11 cellular contexts compared by ENCODE assay signal in the genomic region with DNA sequence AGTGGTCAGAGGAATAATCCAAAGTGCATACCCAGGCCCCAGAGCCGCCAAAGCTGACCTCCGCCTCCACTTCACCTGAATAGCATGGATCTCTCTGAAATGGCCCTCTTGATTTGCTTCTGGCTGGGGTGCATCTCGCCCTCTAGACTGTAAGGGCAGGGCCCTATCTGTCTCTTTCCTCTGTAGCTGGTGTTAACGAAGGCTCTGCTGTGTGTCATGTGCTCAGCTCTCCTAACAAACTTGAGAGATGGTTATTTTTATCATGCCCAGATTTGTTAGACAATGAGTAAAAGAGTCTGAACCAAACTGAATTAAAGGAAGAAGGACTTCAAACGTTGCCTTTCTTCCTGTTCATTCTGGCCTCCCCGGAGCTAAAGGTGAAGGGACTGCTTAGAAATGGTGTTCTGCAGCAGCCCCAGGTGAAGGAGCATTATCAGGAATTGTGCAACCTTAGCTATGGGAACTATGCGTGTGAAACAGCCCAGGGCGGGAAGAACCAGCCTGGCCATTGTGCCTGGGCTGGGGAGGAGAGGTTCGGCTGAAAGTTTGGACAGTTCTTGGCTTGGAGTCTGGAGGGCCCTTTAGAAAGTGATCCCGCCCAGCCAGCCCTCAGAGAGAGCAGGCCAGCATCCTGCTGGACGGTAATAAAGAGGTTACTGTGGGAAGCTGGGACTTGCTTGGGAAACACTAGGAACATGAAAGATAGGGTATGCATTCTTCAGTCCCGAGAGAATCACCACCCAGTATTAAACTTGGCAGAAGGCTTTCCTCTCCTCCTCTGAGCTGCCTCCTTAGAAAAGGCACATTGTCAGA.
DNase-seq lines count a peak whose midpoint lies in the region; ATAC-seq and TF ChIP-seq lines count a peak whose summit lies in the region.
"Had no signal": no experiment of that assay in that cellular context is flagged by ENCODE, and none has a peak within 500 bp of the region (broad histone marks: within the 10 kb centered on the region; RNA-seq: fewer than 3 reads in every experiment).

No MANE protein-coding gene starts in this region.

- intact Hi-C loops in activated CD8-positive, alpha-beta T cell treated with anti-CD3 and anti-CD28 coated beads for 36 hours (cut with micrococcal nuclease): no loop called here

- H2AFZ ChIP-seq in osteoblast (ENCODE audit: low read length): no peak overlapping the region

- H3K27ac ChIP-seq in osteoblast (ENCODE audit: low read depth, low read length): peak overlapping the region; percentile 71
- H3K27ac ChIP-seq: brain microvascular endothelial cell had no signal

- no peaks in the 10 kb centered on the region for H3K36me3 Mint-ChIP-seq in activated CD8-positive, alpha-beta T cell treated with anti-CD3 and anti-CD28 coated beads for 36 hours (ENCODE audit: low read depth)

- in situ Hi-C loops in SK-MEL-5 (cut with HindIII; ENCODE audit: low pct_unique_long_range_greater_than_20kb, low sequenced_read_pairs): no loop called here

- peaks cover 32% of the 10 kb centered on the region for H3K4me1 ChIP-seq in osteoblast (ENCODE audit: insufficient read depth, low read length)

- H3K9me3 ChIP-seq in osteoblast (ENCODE audit: low read depth, low read length): no peaks in the 10 kb centered on the region

- no peaks in the 10 kb centered on the region for H3K79me2 ChIP-seq in osteoblast (ENCODE audit: insufficient read depth, low read length)

- no peak for ATAC-seq in HG02610 (IDR thresholded peaks at IDR 0.05; ENCODE audit: unreplicated experiment)
- no peak for ATAC-seq in HG02571 (IDR thresholded peaks at IDR 0.05; ENCODE audit: unreplicated experiment)
- ATAC-seq in activated CD8-positive, alpha-beta T cell treated with anti-CD3 and anti-CD28 coated beads for 36 hours: no peak

- POLR2A ChIA-PET in activated CD8-positive, alpha-beta T cell treated with anti-CD3 and anti-CD28 coated beads for 36 hours (lab: Charles Lee): no interaction called here

- H3K27me3 Mint-ChIP-seq in activated CD8-positive, alpha-beta T cell treated with anti-CD3 and anti-CD28 coated beads for 36 hours: peaks cover 1% of the 10 kb centered on the region
- H3K27me3 Mint-ChIP-seq: activated CD4-positive, alpha-beta T cell treated with anti-CD3 and anti-CD28 coated beads, Interleukin-2, amount 10 ng/mL, durations not matched to agents 7 days and 5 days had no signal

- H3K4me3 ChIP-seq in fibroblast of the aortic adventitia (ENCODE audit: low read depth, low read length) (no peak overlapping the region), osteoblast (ENCODE audit: insufficient read depth, low read length) (peak overlapping the region; percentile 36)

- TF ChIP-seq CTCF in fibroblast of the aortic adventitia (IDR thresholded peaks at IDR 0.05; ENCODE audit: insufficient read depth, low read length) (no peak), osteoblast (IDR thresholded peaks at IDR 0.05; ENCODE audit: extremely low read depth, low read depth, low read length) (no peak)
- TF ChIP-seq CTCF in activated CD8-positive, alpha-beta T cell treated with anti-CD3 and anti-CD28 coated beads for 36 hours (IDR thresholded peaks at IDR 0.05): no peak

- no peaks in the 10 kb centered on the region for H3K4me1 Mint-ChIP-seq in activated CD8-positive, alpha-beta T cell treated with anti-CD3 and anti-CD28 coated beads for 36 hours (ENCODE audit: low read depth)
- H3K4me1 Mint-ChIP-seq: activated CD4-positive, alpha-beta T cell treated with anti-CD3 and anti-CD28 coated beads, Interleukin-2, amount 10 ng/mL, durations not matched to agents 7 days and 5 days had no signal

- H4K20me1 ChIP-seq in osteoblast (ENCODE audit: insufficient read depth, low read length): no peaks in the 10 kb centered on the region

- no peaks in the 10 kb centered on the region for H3K27me3 ChIP-seq in osteoblast (ENCODE audit: insufficient read depth, low read length)
- H3K27me3 ChIP-seq: brain microvascular endothelial cell had no signal

- H3K9me3 Mint-ChIP-seq in activated CD8-positive, alpha-beta T cell treated with anti-CD3 and anti-CD28 coated beads for 36 hours: no peaks in the 10 kb centered on the region
- H3K9me3 Mint-ChIP-seq: activated CD4-positive, alpha-beta T cell treated with anti-CD3 and anti-CD28 coated beads, Interleukin-2, amount 10 ng/mL, durations not matched to agents 7 days and 5 days had no signal

- H3K4me3 Mint-ChIP-seq in activated CD8-positive, alpha-beta T cell treated with anti-CD3 and anti-CD28 coated beads for 36 hours: no peak overlapping the region
- H3K4me3 Mint-ChIP-seq: activated CD4-positive, alpha-beta T cell treated with anti-CD3 and anti-CD28 coated beads, Interleukin-2, amount 10 ng/mL, durations not matched to agents 7 days and 5 days had no signal

- no peak overlapping the region for H3K27ac Mint-ChIP-seq in activated CD8-positive, alpha-beta T cell treated with anti-CD3 and anti-CD28 coated beads for 36 hours
- H3K27ac Mint-ChIP-seq: activated CD4-positive, alpha-beta T cell treated with anti-CD3 and anti-CD28 coated beads, Interleukin-2, amount 10 ng/mL, durations not matched to agents 7 days and 5 days had no signal

- peak overlapping the region; percentile 76 for H3K4me2 ChIP-seq in osteoblast (ENCODE audit: insufficient read depth, low read length)

- CTCF ChIA-PET in activated CD8-positive, alpha-beta T cell treated with anti-CD3 and anti-CD28 coated beads for 36 hours (lab: Charles Lee): no interaction called here

- DNase-seq in Daoy (ENCODE audit: low read depth) (peak; percentile 46), SK-MEL-5 (ENCODE audit: low read depth, low spot score) (peak; percentile 73), fibroblast of the aortic adventitia (ENCODE audit: low read depth) (peak; percentile 49), osteoblast (ENCODE audit: insufficient read length, low spot score, missing footprints) (no peak), NCI-H187 (lab: John Stamatoyannopoulos, UW) (no peak)
- no peak for DNase-seq in activated CD8-positive, alpha-beta T cell treated with anti-CD3 and anti-CD28 coated beads for 36 hours
- DNase-seq: activated CD4-positive, alpha-beta T cell treated with anti-CD3 and anti-CD28 coated beads, Interleukin-2, amount 10 ng/mL, durations not matched to agents 7 days and 5 days; stimulated activated naive CD4-positive, alpha-beta T cell treated with Interleukin-2 at 50 U/mL for 16 hours had no signal

- H3K36me3 ChIP-seq in osteoblast (ENCODE audit: insufficient read depth, low read length): no peaks in the 10 kb centered on the region
- H3K36me3 ChIP-seq: brain microvascular endothelial cell had no signal

Comparison
In these comparisons a context has a peak if more than half of its experiments do, and no peak if none do; other contexts are left out.
1. DNase-seq: peak in Daoy (single experiment), SK-MEL-5 (single experiment) and fibroblast of the aortic adventitia (single experiment); none in osteoblast (single experiment), activated CD8-positive, alpha-beta T cell treated with anti-CD3 and anti-CD28 coated beads for 36 hours (single experiment) and NCI-H187 (0 of 2).